8 cellular contexts compared by ENCODE assay signal in genomic region chr2:238061310-238062202, GRCh38. TPM values are rescaled to one million over a fixed set of nuclear protein-coding genes. Genes with fewer than 3 reads are reported as not detected.
A peak's percentile ranks its signal among the peaks of the same experiment; 100 is the strongest.
DNase-seq lines count a peak whose midpoint lies in the region; ATAC-seq and TF ChIP-seq lines count a peak whose summit lies in the region.

No MANE protein-coding gene starts in this region.

- in situ Hi-C loops in Caki2 (cut with HindIII; ENCODE audit: low pct_unique_long_range_greater_than_20kb, low sequenced_read_pairs) = no loop called here
- in situ Hi-C loops in brain microvascular endothelial cell (cut with HindIII; ENCODE audit: low pct_ligation_motif_present, low sequenced_read_pairs) = no loop called here

- peaks cover 3% of the 10 kb centered on the region for H3K36me3 ChIP-seq in brain microvascular endothelial cell (replicated peaks)
- H3K36me3 ChIP-seq in kidney epithelial cell (ENCODE audit: control insufficient read depth, insufficient read depth, low read length) = no peaks in the 10 kb centered on the region

- TF ChIP-seq CTCF in brain microvascular endothelial cell (IDR thresholded peaks at IDR 0.05; ENCODE audit: low read depth, low read length, missing control alignments) = no peak
- TF ChIP-seq CTCF in kidney epithelial cell (IDR thresholded peaks at IDR 0.05; ENCODE audit: insufficient read depth, low read length, poor library complexity, severe bottlenecking) = no peak

- H3K27me3 ChIP-seq in brain microvascular endothelial cell (replicated peaks) = no peaks in the 10 kb centered on the region
- no peaks in the 10 kb centered on the region for H3K27me3 ChIP-seq in kidney epithelial cell (ENCODE audit: control insufficient read depth, insufficient read depth, low read length)

- H3K4me3 ChIP-seq in brain microvascular endothelial cell (ENCODE audit: low read depth, low read length) = peak overlapping the region; percentile 83
- H3K4me3 ChIP-seq in kidney epithelial cell (ENCODE audit: low read depth, low read length) = peak overlapping the region; percentile 99

- peak overlapping the region; percentile 20 for H3K27ac ChIP-seq in brain microvascular endothelial cell

- ATAC-seq in GM19395 (IDR thresholded peaks at IDR 0.05; ENCODE audit: unreplicated experiment) = peak; percentile 36
- ATAC-seq in HG02763 (IDR thresholded peaks at IDR 0.05; ENCODE audit: unreplicated experiment) = no peak

- peak; percentile 17 for DNase-seq in Caki2 (ENCODE audit: low read depth)
- peak; percentile 30 for DNase-seq in HS-5 (ENCODE audit: low read depth)
- DNase-seq in brain microvascular endothelial cell = peak; percentile 25
- no peak for DNase-seq in kidney epithelial cell (ENCODE audit: low read depth)
- DNase-seq in stimulated activated CD4-positive, alpha-beta T cell treated with anti-CD3 and anti-CD28 coated beads, TNF-alpha, amount 100 ng/mL, for 4 hours (ENCODE audit: low read depth in 3 of 3) = peak in 2 of 3 experiments; percentile 3 to 7

- 0 out of 2 replicates have a peak, but pooled peaks have one; percentile 22 for TF ChIP-seq POLR2A in Raji (IDR thresholded peaks at IDR 0.05; ENCODE audit: insufficient read depth, low read depth, low read length)

RNA-seq across cellular contexts. Expression of gene SCLY, which starts 0.8 kb away (rescaled TPM):
- 16.7 and 33.8 TPM in 2 replicates for total RNA-seq in Caki2 (2014; rRNA removed; shearing (Covaris generic); ENCODE audit: low replicate concordance)
- total RNA-seq in kidney epithelial cell = 24.9 and 32.1 TPM in 2 replicates

RNA-seq across cellular contexts. Expression of gene ESPNL, which starts 38.6 kb away (rescaled TPM):
- 0.10 TPM in 1 of 2 replicates, not detected in the other for total RNA-seq in Caki2 (2014; rRNA removed; shearing (Covaris generic); ENCODE audit: low replicate concordance)
- 3.5 and 3.8 TPM in 2 replicates for total RNA-seq in kidney epithelial cell
